ENCODE assay signal across 11 cellular contexts in genomic region chr2:150476809-150477302, GRCh38. TPM values are rescaled to one million over a fixed set of nuclear protein-coding genes. Genes with fewer than 3 reads are reported as not detected.
A peak's percentile ranks its signal among the peaks of the same experiment; 100 is the strongest.
DNase-seq lines count a peak whose midpoint lies in the region; ATAC-seq and TF ChIP-seq lines count a peak whose summit lies in the region.
"Had no signal": no experiment of that assay in that cellular context is flagged by ENCODE, and none has a peak within 500 bp of the region (broad histone marks: within the 10 kb centered on the region; RNA-seq: fewer than 3 reads in every experiment).

No MANE protein-coding gene starts in this region.

- H3K4me1 Mint-ChIP-seq in endothelial cell (ENCODE audit: unreplicated experiment), result peaks cover 20% of the 10 kb centered on the region
- H3K4me1 Mint-ChIP-seq: T-cell had no signal

- no peaks in the 10 kb centered on the region for H3K36me3 ChIP-seq in lower lobe of right lung
- H3K36me3 ChIP-seq in thoracic aorta, result peaks cover 10% of the 10 kb centered on the region

- H3K27ac ChIP-seq in lower lobe of right lung (peak overlapping the region; percentile 12), thoracic aorta (peak overlapping the region; percentile 49 to 68)

- TF ChIP-seq CTCF in choroid plexus epithelial cell (conservative IDR thresholded peaks at IDR 0.05; ENCODE audit: low read depth, low read length) (no peak), lower lobe of right lung (IDR thresholded peaks at IDR 0.05) (no peak), thoracic aorta (IDR thresholded peaks at IDR 0.05) (no peak), endothelial cell (IDR thresholded peaks at IDR 0.05; ENCODE audit: unreplicated experiment) (no peak)

- no peaks in the 10 kb centered on the region for H3K36me3 Mint-ChIP-seq in endothelial cell (ENCODE audit: low read depth, unreplicated experiment)
- H3K36me3 Mint-ChIP-seq: T-cell had no signal

- no peak overlapping the region for H3K27ac Mint-ChIP-seq in endothelial cell (ENCODE audit: unreplicated experiment)
- H3K27ac Mint-ChIP-seq: activated T-helper 1 cell treated with anti-CD3 and anti-CD28 coated beads, Interleukin-12 subunit alpha, Interleukin-12 subunit beta, Interleukin-2, Interleukin-4 antibody, amounts not matched to agents 30 ng/mL and 10 ng/mL and 1 ng/mL, durations not matched to agents 14 hours and 24 hours and 36 hours; T-cell had no signal

- H3K9me3 Mint-ChIP-seq in endothelial cell (ENCODE audit: unreplicated experiment), result no peaks in the 10 kb centered on the region
- H3K9me3 Mint-ChIP-seq: activated T-helper 1 cell treated with anti-CD3 and anti-CD28 coated beads, Interleukin-12 subunit alpha, Interleukin-12 subunit beta, Interleukin-2, Interleukin-4 antibody, amounts not matched to agents 30 ng/mL and 10 ng/mL and 1 ng/mL, durations not matched to agents 14 hours and 24 hours and 36 hours had no signal

- intact Hi-C loops in lower lobe of right lung (cut with DNase I), result no loop called here

- H3K27me3 Mint-ChIP-seq in endothelial cell (ENCODE audit: unreplicated experiment), result no peaks in the 10 kb centered on the region

- H3K4me1 ChIP-seq in lower lobe of right lung (peaks cover 54% of the 10 kb centered on the region), thoracic aorta (ENCODE audit: control insufficient read depth in 1 of 2, low read depth in 2 of 2) (peaks cover 31 to 78% of the 10 kb centered on the region in 2 donors)

- H3K9me3 ChIP-seq in lower lobe of right lung (no peaks in the 10 kb centered on the region), thoracic aorta (no peaks in the 10 kb centered on the region)

- H3K27me3 ChIP-seq in lower lobe of right lung (ENCODE audit: low read depth) (no peaks in the 10 kb centered on the region), thoracic aorta (replicated peaks; ENCODE audit: insufficient read depth) (no peaks in the 10 kb centered on the region)

- ATAC-seq in HG03432 (IDR thresholded peaks at IDR 0.05; ENCODE audit: unreplicated experiment) (peak; percentile 31), lower lobe of right lung (no peak), thoracic aorta (ENCODE audit: insufficient number of reproducible peaks, low FRiP score, low read depth) (no peak), HG03354 (IDR thresholded peaks at IDR 0.05; ENCODE audit: poor library complexity, severe bottlenecking, unreplicated experiment) (no peak), GM21825 (IDR thresholded peaks at IDR 0.05; ENCODE audit: unreplicated experiment) (no peak)
- ATAC-seq: T-cell had no signal

- no peak overlapping the region for H3K4me3 Mint-ChIP-seq in endothelial cell (ENCODE audit: unreplicated experiment)
- H3K4me3 Mint-ChIP-seq: activated T-helper 1 cell treated with anti-CD3 and anti-CD28 coated beads, Interleukin-12 subunit alpha, Interleukin-12 subunit beta, Interleukin-2, Interleukin-4 antibody, amounts not matched to agents 30 ng/mL and 10 ng/mL and 1 ng/mL, durations not matched to agents 14 hours and 24 hours and 36 hours; T-cell had no signal

- H3K4me3 ChIP-seq in choroid plexus epithelial cell (ENCODE audit: low read depth, low read length) (no peak overlapping the region), lower lobe of right lung (no peak overlapping the region), thoracic aorta (peak overlapping the region; percentile 53)

- DNase-seq in choroid plexus epithelial cell (ENCODE audit: low read depth), result peak; percentile 31
- DNase-seq in lower lobe of right lung, result no peak
- DNase-seq in thoracic aorta (ENCODE audit: low spot score), result no peak
- DNase-seq in NCI-H2171 (lab: John Stamatoyannopoulos, UW), result no peak
- DNase-seq in endothelial cell (ENCODE audit: low spot score), result no peak
- DNase-seq: NCI-H510A, T-cell had no signal

RNA-seq across cellular contexts. Expression of gene RND3, which starts 10.6 kb away (rescaled TPM):
- total RNA-seq in lower lobe of right lung, result 20.8 TPM
- 100 to 1,000 TPM in 1 of 2 donors, 10 to 100 TPM in 1; 27.9 to 119 TPM for total RNA-seq in thoracic aorta
- 2.9 TPM for total RNA-seq in endothelial cell (ENCODE audit: unreplicated experiment)
- total RNA-seq: activated T-helper 1 cell treated with anti-CD3 and anti-CD28 coated beads, Interleukin-12 subunit alpha, Interleukin-12 subunit beta, Interleukin-2, Interleukin-4 antibody, amounts not matched to agents 30 ng/mL and 10 ng/mL and 1 ng/mL, durations not matched to agents 14 hours and 24 hours and 36 hours had no signal
